Comparison of ENCODE assay signal across 8 cellular contexts in genomic region chr21:17688912-17689874, GRCh38.
DNase-seq lines count a peak whose midpoint lies in the region; ATAC-seq, FAIRE-seq and TF ChIP-seq lines count a peak whose summit lies in the region.

No MANE protein-coding gene starts in this region.

- no peaks in the 10 kb centered on the region for H3K4me1 ChIP-seq in small intestine (ENCODE audit: control insufficient read depth in 2 of 2, insufficient read depth in 1 of 2, low read depth in 1 of 2, low read length in 1 of 2)

- peak; percentile 28 for DNase-seq in EL
- DNase-seq in NCI-H345 (lab: John Stamatoyannopoulos, UW) = peak; percentile 97
- peak; percentile 51 for DNase-seq in activated CD8-positive, alpha-beta memory T cell treated with anti-CD3 and anti-CD28 coated beads, Interleukin-2, amount 50 U/mL, for 4 hours
- peak; percentile 88 for DNase-seq in fibroblast of pulmonary artery (ENCODE audit: low read depth)
- DNase-seq in small intestine = peak; percentile 5
- no peak for DNase-seq in SKM-1 (lab: John Stamatoyannopoulos, UW; ENCODE audit: unreplicated experiment)
- no peak for DNase-seq in HuH-7 (ENCODE audit: low spot score)

- H3K27me3 ChIP-seq in small intestine (ENCODE audit: control insufficient read depth in 2 of 2, insufficient read depth in 2 of 2, low read length in 2 of 2) = no peaks in the 10 kb centered on the region

- TF ChIP-seq CTCF in fibroblast of pulmonary artery (IDR thresholded peaks at IDR 0.05; ENCODE audit: low read length, missing control alignments) = peak; percentile 10

- 57 to 65% (median 59%) methylated on average over 13 of the region's 13 CpGs for WGBS in small intestine, 3 donors

- no peaks in the 10 kb centered on the region for H3K9me3 ChIP-seq in small intestine (ENCODE audit: control insufficient read depth, low read depth)

- H3K36me3 ChIP-seq in small intestine (ENCODE audit: control insufficient read depth in 2 of 2, insufficient read depth in 2 of 2, low read length in 2 of 2) = no peaks in the 10 kb centered on the region

- no peak for ATAC-seq in GM21737 (IDR thresholded peaks at IDR 0.05; ENCODE audit: unreplicated experiment)

- H3K27ac ChIP-seq in small intestine (ENCODE audit: low read depth in 1 of 2, low read length in 1 of 2) = no peak overlapping the region

- H3K4me3 ChIP-seq in fibroblast of pulmonary artery (replicated peaks; ENCODE audit: low read depth, low read length) (no peak overlapping the region), small intestine (ENCODE audit: low read depth in 1 of 2, low read length in 2 of 2) (no peak overlapping the region)

- no peak for FAIRE-seq in small intestine (lab: Jason Lieb, UNC)

Comparison
In these comparisons a context has a peak if more than half of its experiments do, and no peak if none do; other contexts are left out.
1. DNase-seq: peak in EL (single experiment), NCI-H345 (single experiment), activated CD8-positive, alpha-beta memory T cell treated with anti-CD3 and anti-CD28 coated beads, Interleukin-2, amount 50 U/mL, for 4 hours (single experiment), fibroblast of pulmonary artery (single experiment) and small intestine (single experiment); none in SKM-1 (single experiment) and HuH-7 (single experiment).